8 cellular contexts compared by ENCODE assay signal in the genomic region with DNA sequence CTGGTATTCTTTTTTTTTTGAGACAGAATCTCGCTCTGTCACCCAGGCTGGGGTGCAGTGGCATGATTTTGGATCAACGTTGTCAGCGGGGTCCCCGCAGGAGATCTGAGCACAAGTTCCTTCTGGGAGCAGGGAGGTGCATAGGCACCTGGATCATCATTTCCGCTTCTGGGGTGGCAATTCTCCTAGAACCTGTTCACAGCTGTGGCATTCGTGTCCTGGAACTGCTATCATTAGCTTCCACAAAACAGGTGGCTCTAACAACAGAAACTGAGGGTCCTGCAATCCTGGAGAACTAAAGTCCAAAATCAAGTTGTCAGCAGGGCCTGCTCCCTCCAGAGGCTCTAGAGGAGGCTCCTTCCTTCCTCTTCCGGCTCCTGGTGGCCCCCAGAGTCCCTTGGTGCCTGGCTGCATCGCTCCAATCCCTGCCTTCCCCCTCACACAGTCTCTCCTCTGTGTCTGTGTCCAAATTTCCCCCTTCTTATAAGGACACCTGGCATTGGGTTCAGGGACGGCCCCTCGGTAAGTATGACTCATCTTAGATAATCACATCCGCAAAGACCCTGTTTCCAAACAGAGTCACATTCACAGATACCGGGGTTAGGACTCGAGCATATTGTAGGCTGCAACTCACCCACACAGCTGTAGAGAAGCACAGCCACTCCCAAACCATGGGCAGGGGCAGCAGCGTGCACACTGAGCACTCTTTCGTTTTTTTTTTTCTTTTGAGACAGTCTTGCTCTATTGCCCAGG. TPM values are rescaled to one million over a fixed set of nuclear protein-coding genes. Genes with fewer than 3 reads are reported as not detected.
A peak's percentile ranks its signal among the peaks of the same experiment; 100 is the strongest.
DNase-seq lines count a peak whose midpoint lies in the region; ATAC-seq and TF ChIP-seq lines count a peak whose summit lies in the region.

No MANE protein-coding gene starts in this region.

- no peak overlapping the region for H3T11ph ChIP-seq in H9 (ENCODE audit: low read length)

- no peaks in the 10 kb centered on the region for H3K79me2 ChIP-seq in H9 (ENCODE audit: insufficient read depth, low read length)

- no peak overlapping the region for H3K27ac ChIP-seq in H9 (ENCODE audit: insufficient read length, low read depth, low read length)
- H3K27ac ChIP-seq in naive thymus-derived CD4-positive, alpha-beta T cell (ENCODE audit: low read depth, low read length): no peak overlapping the region

- no peak overlapping the region for H2AK5ac ChIP-seq in H9 (ENCODE audit: insufficient read length, low read length)

- no peak overlapping the region for H2BK120ac ChIP-seq in H9 (ENCODE audit: low read depth, low read length, poor library complexity, severe bottlenecking)

- peak overlapping the region; percentile 38 to 92 (median 73) for H3K4me3 Mint-ChIP-seq in IgD-negative memory B cell
- peak overlapping the region; percentile 76 for H3K4me3 Mint-ChIP-seq in memory B cell
- H3K4me3 Mint-ChIP-seq in H9: no peak overlapping the region; a peak in 1 of 5 replicates
- H3K4me3 Mint-ChIP-seq in naive thymus-derived CD4-positive, alpha-beta T cell: no peak overlapping the region

- no peaks in the 10 kb centered on the region for H3K23me2 ChIP-seq in H9 (ENCODE audit: insufficient read length, low read depth, low read length, poor library complexity, severe bottlenecking)

- H3K4ac ChIP-seq in H9 (ENCODE audit: low read depth, low read length): no peak overlapping the region

- H4K91ac ChIP-seq in H9 (ENCODE audit: insufficient read length, low read depth, low read length): no peak overlapping the region

- POLR2A ChIA-PET in naive thymus-derived CD4-positive, alpha-beta T cell (lab: Charles Lee): no interaction called here

- ATAC-seq in GM21737 (IDR thresholded peaks at IDR 0.05; ENCODE audit: unreplicated experiment): peak; percentile 48
- peak; percentile 24 for ATAC-seq in memory B cell (ENCODE audit: low read depth)
- ATAC-seq in naive thymus-derived CD4-positive, alpha-beta T cell: no peak

- no peak overlapping the region for H2BK5ac ChIP-seq in H9 (ENCODE audit: insufficient read length, low read length)

- H4K5ac ChIP-seq in H9 (ENCODE audit: insufficient read length, low read depth, low read length): no peak overlapping the region

- H2BK12ac ChIP-seq in H9 (ENCODE audit: insufficient read length, low read depth, low read length): no peak overlapping the region

- CTCF ChIA-PET in naive thymus-derived CD4-positive, alpha-beta T cell (lab: Charles Lee): interaction anchor here (0.6 kb wide), 1 partner anchor 19 kb away, joined by 4 read pairs; no protein-coding TSS in a partner anchor

- DNase-seq in NCI-H146 (lab: John Stamatoyannopoulos, UW) (peak; percentile 34), NCI-H146 treated with DMSO at 0.1 percent for 48 hours (lab: John Stamatoyannopoulos, UW; ENCODE audit: unreplicated experiment) (no peak), memory B cell (ENCODE audit: low spot score in 2 of 2) (no peak), H9 (no peak), MG63 (no peak)
- DNase-seq in naive thymus-derived CD4-positive, alpha-beta T cell: no peak

- H3K4me3 ChIP-seq in MG63: no peak overlapping the region
- H3K4me3 ChIP-seq in naive thymus-derived CD4-positive, alpha-beta T cell (ENCODE audit: low read length): no peak overlapping the region

- H3K4me2 ChIP-seq in H9 (ENCODE audit: insufficient read depth, insufficient read length, low read length): no peak overlapping the region

- no peaks in the 10 kb centered on the region for H3K79me1 ChIP-seq in H9 (ENCODE audit: insufficient read depth, low read depth, low read length, poor library complexity, severe bottlenecking)

- H3K23ac ChIP-seq in H9 (ENCODE audit: insufficient read length, low read depth, low read length): no peak overlapping the region

- no peaks in the 10 kb centered on the region for H3K36me3 ChIP-seq in MG63
- no peaks in the 10 kb centered on the region for H3K36me3 ChIP-seq in naive thymus-derived CD4-positive, alpha-beta T cell (ENCODE audit: control insufficient read depth in 2 of 3, insufficient read depth in 3 of 3, low read length in 3 of 3)

- intact Hi-C loops in naive thymus-derived CD4-positive, alpha-beta T cell (cut with micrococcal nuclease): loop anchor here in 1 of 2 donors (5.0 kb wide), 1 partner anchor 43 kb away; no protein-coding TSS in a partner anchor

- no peaks in the 10 kb centered on the region for H4K20me1 ChIP-seq in H9 (ENCODE audit: control insufficient read depth, insufficient read depth, insufficient read length)

- no peaks in the 10 kb centered on the region for H3K9me3 ChIP-seq in H9 (ENCODE audit: control insufficient read depth, low read depth, low read length)
- no peaks in the 10 kb centered on the region for H3K9me3 ChIP-seq in MG63
- no peaks in the 10 kb centered on the region for H3K9me3 ChIP-seq in naive thymus-derived CD4-positive, alpha-beta T cell (ENCODE audit: control insufficient read depth in 2 of 3, low read length in 3 of 3)

- H3K9me3 Mint-ChIP-seq in IgD-negative memory B cell (no peaks in the 10 kb centered on the region), memory B cell (no peaks in the 10 kb centered on the region), H9 (no peaks in the 10 kb centered on the region)
- H3K9me3 Mint-ChIP-seq in naive thymus-derived CD4-positive, alpha-beta T cell: peaks cover 0 to 2% (median 0%) of the 10 kb centered on the region in 11 donors

- H3K4me1 Mint-ChIP-seq in IgD-negative memory B cell: peaks cover 44 to 50% (median 46%) of the 10 kb centered on the region in 3 donors
- peaks cover 51% of the 10 kb centered on the region for H3K4me1 Mint-ChIP-seq in memory B cell
- H3K4me1 Mint-ChIP-seq in H9: peaks cover 13 to 25% of the 10 kb centered on the region in 2 experiments
- peaks cover 11 to 38% (median 17%) of the 10 kb centered on the region in 7 donors for H3K4me1 Mint-ChIP-seq in naive thymus-derived CD4-positive, alpha-beta T cell

- H3K27me3 ChIP-seq in H9 (ENCODE audit: insufficient read depth, low read length) (no peaks in the 10 kb centered on the region), MG63 (no peaks in the 10 kb centered on the region)
- no peaks in the 10 kb centered on the region for H3K27me3 ChIP-seq in naive thymus-derived CD4-positive, alpha-beta T cell (ENCODE audit: control insufficient read depth in 2 of 2, insufficient read depth in 2 of 2, low read length in 2 of 2)

- no peak overlapping the region for H3K18ac ChIP-seq in H9 (ENCODE audit: insufficient read length, low read depth, low read length)

- H2AFZ ChIP-seq in H9 (ENCODE audit: low read length): no peak overlapping the region

- no peak overlapping the region for H2BK20ac ChIP-seq in H9 (ENCODE audit: low read depth, low read length, poor library complexity, severe bottlenecking)

- H3K56ac ChIP-seq in H9 (ENCODE audit: insufficient read length, low read depth, low read length): no peak overlapping the region

- no peak overlapping the region for H4K8ac ChIP-seq in H9 (replicated peaks; ENCODE audit: insufficient read length, low read depth, low read length)

- no peak overlapping the region for H3K9ac ChIP-seq in H9 (ENCODE audit: extremely low read depth, insufficient read length, low read length)

- no peak for TF ChIP-seq CTCF in H9 (conservative IDR thresholded peaks at IDR 0.05)

- H3K27me3 Mint-ChIP-seq in IgD-negative memory B cell: no peaks in the 10 kb centered on the region
- H3K27me3 Mint-ChIP-seq in memory B cell: no peaks in the 10 kb centered on the region
- peaks cover 7% of the 10 kb centered on the region for H3K27me3 Mint-ChIP-seq in H9 (ENCODE audit: low read depth)
- peaks cover 0 to 11% (median 0%) of the 10 kb centered on the region in 5 donors for H3K27me3 Mint-ChIP-seq in naive thymus-derived CD4-positive, alpha-beta T cell

- no CpG with 5 or more reads among the region's 15 CpGs for WGBS in H9 (ENCODE audit: extremely low coverage, insufficient read length, low lambda C conversion rate)

- H2BK15ac ChIP-seq in H9 (ENCODE audit: low read depth, low read length): no peak overlapping the region

- no peaks in the 10 kb centered on the region for H3K4me1 ChIP-seq in H9 (ENCODE audit: insufficient read depth, low read length)
- H3K4me1 ChIP-seq in naive thymus-derived CD4-positive, alpha-beta T cell (ENCODE audit: control insufficient read depth in 2 of 2, insufficient read depth in 2 of 2, low read length in 2 of 2): peaks cover 0 to 15% of the 10 kb centered on the region in 2 donors

- H3K36me3 Mint-ChIP-seq in IgD-negative memory B cell (peaks cover 2% of the 10 kb centered on the region), memory B cell (no peaks in the 10 kb centered on the region), H9 (ENCODE audit: insufficient read depth in 1 of 3, low read depth in 3 of 3) (no peaks in the 10 kb centered on the region)
- peaks cover 0 to 3% (median 0%) of the 10 kb centered on the region in 5 donors for H3K36me3 Mint-ChIP-seq in naive thymus-derived CD4-positive, alpha-beta T cell

- H3K27ac Mint-ChIP-seq in IgD-negative memory B cell (peak overlapping the region; percentile 82 to 99 (median 98)), memory B cell (peak overlapping the region; percentile 97), H9 (no peak overlapping the region; a peak in 1 of 7 replicates)
- peak overlapping the region in 1 of 9 donors; percentile 48 for H3K27ac Mint-ChIP-seq in naive thymus-derived CD4-positive, alpha-beta T cell

- H3K14ac ChIP-seq in H9 (ENCODE audit: insufficient read depth, low read length): no peak overlapping the region

RNA-seq across cellular contexts. Expression of a gene that starts 43.5 kb away (rescaled TPM):
- polyA plus RNA-seq in IgD-negative memory B cell: 18.7 TPM
- 74.5 and 76.2 TPM in 2 replicates for total RNA-seq in H9 (2021)
- total RNA-seq in MG63 (2014; rRNA removed; shearing (Covaris generic); ENCODE audit: low replicate concordance): 21.4 and 24.6 TPM in 2 replicates
- total RNA-seq in naive thymus-derived CD4-positive, alpha-beta T cell: 100 to 1,000 TPM in 2 of 5 experiments, 10 to 100 TPM in 3; 82.9 to 110 (median 85.3) TPM
- 10 to 100 TPM; 20.0 to 29.6 TPM for polyA plus RNA-seq in naive thymus-derived CD4-positive, alpha-beta T cell

RNA-seq across cellular contexts. Expression of a gene that starts 60.0 kb away (rescaled TPM):
- 6.9 TPM for polyA plus RNA-seq in IgD-negative memory B cell
- total RNA-seq in H9 (2021): 217 TPM in 2 replicates
- 75.3 and 110 TPM in 2 replicates for total RNA-seq in MG63 (2014; rRNA removed; shearing (Covaris generic); ENCODE audit: low replicate concordance)
- total RNA-seq in naive thymus-derived CD4-positive, alpha-beta T cell: 100 to 1,000 TPM in 1 of 5 experiments, 10 to 100 TPM in 2, 1 to 10 TPM in 2; 6.0 to 113 (median 29.3) TPM
- 1 to 10 TPM; 3.3 to 3.4 TPM for polyA plus RNA-seq in naive thymus-derived CD4-positive, alpha-beta T cell

Comparison
In these comparisons a context has a peak if more than half of its experiments do, and no peak if none do; other contexts are left out.
1. H3K27ac Mint-ChIP-seq: peak in IgD-negative memory B cell (3 of 3) and memory B cell (single experiment); none in H9 (0 of 3).
2. H3K4me3 Mint-ChIP-seq: peak in IgD-negative memory B cell (4 of 4) and memory B cell (single experiment); none in H9 (0 of 2) and naive thymus-derived CD4-positive, alpha-beta T cell (0 of 10).